Comparison of ENCODE assay signal across 9 cellular contexts in genomic region chr19:51473009-51473707, GRCh38. TPM values are rescaled to one million over a fixed set of nuclear protein-coding genes. Genes with fewer than 3 reads are reported as not detected.
A peak's percentile ranks its signal among the peaks of the same experiment; 100 is the strongest.
DNase-seq lines count a peak whose midpoint lies in the region; ATAC-seq and TF ChIP-seq lines count a peak whose summit lies in the region.
"Had no signal": no experiment of that assay in that cellular context is flagged by ENCODE, and none has a peak within 500 bp of the region (broad histone marks: within the 10 kb centered on the region; RNA-seq: fewer than 3 reads in every experiment).

No MANE protein-coding gene starts in this region.

- peak; percentile 59 to 94 (median 88) for TF ChIP-seq CTCF in right lobe of liver (IDR thresholded peaks at IDR 0.05)

- no peaks in the 10 kb centered on the region for H3K27me3 ChIP-seq in right lobe of liver

- intact Hi-C loops in Right ventricle myocardium inferior (cut with DNase I) (loop anchor here (5.0 kb wide), 2 partner anchors 184 to 304 kb away; no protein-coding TSS in a partner anchor), cardiac septum (cut with DNase I) (loop anchor here (2.0 kb wide), 1 partner anchor 184 kb away; no protein-coding TSS in a partner anchor), right lobe of liver (cut with DNase I) (no loop called here)

- H3K27ac ChIP-seq in right lobe of liver = no peak overlapping the region

- no peaks in the 10 kb centered on the region for H3K36me3 ChIP-seq in right lobe of liver

- WGBS in right lobe of liver (ENCODE audit: insufficient coverage, low coverage, low lambda C conversion rate, missing lambda C conversion rate) = 19% methylated on average over 6 of the region's 7 CpGs

- peak; percentile 60 for ATAC-seq in Right ventricle myocardium inferior
- ATAC-seq in right lobe of liver = peak; percentile 75 to 90 (median 78)

- no peaks in the 10 kb centered on the region for H3K9me3 ChIP-seq in right lobe of liver

- DNase-seq in Right ventricle myocardium inferior (ENCODE audit: missing footprints) (no peak), cardiac septum (ENCODE audit: low spot score) (no peak), NCI-H345 treated with DMSO at 0.1 percent for 48 hours (lab: John Stamatoyannopoulos, UW; ENCODE audit: unreplicated experiment) (peak; percentile 3), cerebellum (ENCODE audit: low spot score) (peak; percentile 17), right lobe of liver (peak; percentile 57 to 76 (median 64)), GOT3 (lab: John Stamatoyannopoulos, UW) (no peak)
- DNase-seq in activated CD4-positive, alpha-beta T cell treated with anti-CD3 and anti-CD28 coated beads for 24 hours (ENCODE audit: low read depth in 2 of 2) = peak; percentile 87 to 92
- peak; percentile 52 to 79 (median 54) for DNase-seq in stimulated activated CD4-positive, alpha-beta T cell treated with anti-CD3 and anti-CD28 coated beads, TNF-alpha, amount 100 ng/mL, for 1 hour (ENCODE audit: low read depth in 3 of 3, low spot score in 1 of 3)

- no peaks in the 10 kb centered on the region for H3K4me1 ChIP-seq in right lobe of liver

- no peak overlapping the region for H3K4me3 ChIP-seq in right lobe of liver

- no peak for TF ChIP-seq POLR2A in right lobe of liver (IDR thresholded peaks at IDR 0.05)

RNA-seq across cellular contexts. Expression of gene CEACAM18, which starts 5.2 kb away (rescaled TPM):
- total RNA-seq in Right ventricle myocardium inferior (not detected), cardiac septum (not detected), cerebellum (not detected), right lobe of liver (not detected)
- total RNA-seq: urinary bladder had no signal

RNA-seq across cellular contexts. Expression of gene SIGLEC8, which starts 14.9 kb away (rescaled TPM):
- total RNA-seq in Right ventricle myocardium inferior (0.08 TPM), cardiac septum (not detected), cerebellum (0.82 TPM), right lobe of liver (1 to 10 TPM in 1 of 6 experiments, under 1 TPM in 5; 0.31 to 1.4 (median 0.71) TPM)

RNA-seq across cellular contexts. Expression of gene SIGLEC12, which starts 28.4 kb away (rescaled TPM):
- total RNA-seq in Right ventricle myocardium inferior (0.19 TPM), cardiac septum (not detected), cerebellum (0.18 TPM), right lobe of liver (under 1 TPM in 5 of 6 experiments, not detected in 1; 0.12 to 0.63 (median 0.33) TPM)

RNA-seq across cellular contexts. Expression of gene SIGLEC10, which starts 55.7 kb away (rescaled TPM):
- total RNA-seq in Right ventricle myocardium inferior (1.1 TPM), cardiac septum (0.30 TPM), cerebellum (2.6 TPM), right lobe of liver (10 to 100 TPM in 2 of 6 experiments, 1 to 10 TPM in 4; 2.0 to 12.4 (median 5.6) TPM)

RNA-seq across cellular contexts. Expression of gene SIGLEC6, which starts 58.3 kb away (rescaled TPM):
- 0.24 TPM for total RNA-seq in Right ventricle myocardium inferior
- 0.22 TPM for total RNA-seq in cardiac septum
- not detected for total RNA-seq in cerebellum
- total RNA-seq in right lobe of liver = not detected

Comparison
In these comparisons a context has a peak if more than half of its experiments do, and no peak if none do; other contexts are left out.
1. DNase-seq: peak in NCI-H345 treated with DMSO at 0.1 percent for 48 hours (single experiment), activated CD4-positive, alpha-beta T cell treated with anti-CD3 and anti-CD28 coated beads for 24 hours (2 of 2), cerebellum (single experiment), right lobe of liver (3 of 3) and stimulated activated CD4-positive, alpha-beta T cell treated with anti-CD3 and anti-CD28 coated beads, TNF-alpha, amount 100 ng/mL, for 1 hour (3 of 3); none in Right ventricle myocardium inferior (single experiment), cardiac septum (single experiment) and GOT3 (single experiment).
2. intact Hi-C loops: an anchor here in Right ventricle myocardium inferior (5.0 kb wide) and cardiac septum (2.0 kb wide); none called in right lobe of liver.